Comparison of ENCODE assay signal across 8 cellular contexts in the genomic region with DNA sequence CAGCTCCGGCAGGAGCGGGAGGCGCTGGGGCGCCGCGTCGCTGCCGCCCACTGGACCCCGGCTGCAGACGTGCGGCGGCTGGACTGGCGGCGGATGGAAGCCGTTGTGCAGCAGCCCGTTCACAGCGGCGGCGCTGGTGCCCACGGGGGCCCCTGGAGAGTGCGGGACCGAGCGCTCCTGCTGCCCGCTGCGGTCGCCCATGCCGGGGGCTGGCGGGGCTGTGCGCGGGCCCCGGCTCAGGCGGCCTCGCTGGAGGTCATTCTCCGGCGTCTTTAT. TPM values are rescaled to one million over a fixed set of nuclear protein-coding genes. Genes with fewer than 3 reads are reported as not detected.
DNase-seq lines count a peak whose midpoint lies in the region; ATAC-seq and TF ChIP-seq lines count a peak whose summit lies in the region.

No MANE protein-coding gene starts in this region.

- DNase-seq in AG09309 (ENCODE audit: low read depth) = no peak
- DNase-seq in activated naive CD8-positive, alpha-beta T cell treated with anti-CD3 and anti-CD28 coated beads, Interleukin-2, amount 50 U/mL, for 24 hours = no peak
- no peak for DNase-seq in left colon
- peak in 24 of 49 donors; percentile 12 to 68 (median 48) for DNase-seq in substantia nigra (lab: John Stamatoyannopoulos, UW)
- no peak for DNase-seq in stimulated activated CD4-positive, alpha-beta T cell treated with anti-CD3 and anti-CD28 coated beads, Interleukin-4, amount 100 ng/mL, for 24 hours
- no peak for DNase-seq in inferior parietal cortex (ENCODE audit: extremely low spot score)

- H3K4me3 ChIP-seq in AG09309 (ENCODE audit: control insufficient read depth, low read depth, low read length) = peak overlapping the region; percentile 62

- ATAC-seq in GM19035 (IDR thresholded peaks at IDR 0.05; ENCODE audit: unreplicated experiment) = peak; percentile 38
- peak; percentile 38 for ATAC-seq in HG03196 (IDR thresholded peaks at IDR 0.05; ENCODE audit: unreplicated experiment)
- peak; percentile 16 for ATAC-seq in activated naive CD8-positive, alpha-beta T cell treated with anti-CD3 and anti-CD28 coated beads, Interleukin-2, amount 50 U/mL, for 24 hours
- peak; percentile 17 for ATAC-seq in left colon

- H3K36me3 Mint-ChIP-seq in activated naive CD8-positive, alpha-beta T cell treated with anti-CD3 and anti-CD28 coated beads, Interleukin-2, amount 50 U/mL, for 24 hours (ENCODE audit: low read depth) = no peaks in the 10 kb centered on the region

- H3K4me3 Mint-ChIP-seq in activated naive CD8-positive, alpha-beta T cell treated with anti-CD3 and anti-CD28 coated beads, Interleukin-2, amount 50 U/mL, for 24 hours = no peak overlapping the region

- H3K27me3 Mint-ChIP-seq in activated naive CD8-positive, alpha-beta T cell treated with anti-CD3 and anti-CD28 coated beads, Interleukin-2, amount 50 U/mL, for 24 hours = peaks cover 33% of the 10 kb centered on the region

- no peak overlapping the region for H3K27ac Mint-ChIP-seq in activated naive CD8-positive, alpha-beta T cell treated with anti-CD3 and anti-CD28 coated beads, Interleukin-2, amount 50 U/mL, for 24 hours

- intact Hi-C loops in left colon (cut with DNase I, micrococcal nuclease) = no loop called here

- peak overlapping the region; percentile 73 for H3K27ac ChIP-seq in substantia nigra (ENCODE audit: low read depth, low read length, poor library complexity, severe bottlenecking)

- TF ChIP-seq CTCF in AG09309 (IDR thresholded peaks at IDR 0.05; ENCODE audit: control insufficient read depth, insufficient read depth, low read depth, low read length, missing control alignments) = no peak

- H3K9me3 Mint-ChIP-seq in activated naive CD8-positive, alpha-beta T cell treated with anti-CD3 and anti-CD28 coated beads, Interleukin-2, amount 50 U/mL, for 24 hours = no peaks in the 10 kb centered on the region

- peaks cover 7% of the 10 kb centered on the region for H3K4me1 Mint-ChIP-seq in activated naive CD8-positive, alpha-beta T cell treated with anti-CD3 and anti-CD28 coated beads, Interleukin-2, amount 50 U/mL, for 24 hours

RNA-seq across cellular contexts. Expression of a gene that starts 0.4 kb away (rescaled TPM):
- total RNA-seq in left colon = 10 to 100 TPM; 28.7 to 33.5 TPM

RNA-seq across cellular contexts. Expression of a gene that starts 56.8 kb away (rescaled TPM):
- 1 to 10 TPM; 5.6 to 8.9 TPM for total RNA-seq in left colon
